In the genomic region with DNA sequence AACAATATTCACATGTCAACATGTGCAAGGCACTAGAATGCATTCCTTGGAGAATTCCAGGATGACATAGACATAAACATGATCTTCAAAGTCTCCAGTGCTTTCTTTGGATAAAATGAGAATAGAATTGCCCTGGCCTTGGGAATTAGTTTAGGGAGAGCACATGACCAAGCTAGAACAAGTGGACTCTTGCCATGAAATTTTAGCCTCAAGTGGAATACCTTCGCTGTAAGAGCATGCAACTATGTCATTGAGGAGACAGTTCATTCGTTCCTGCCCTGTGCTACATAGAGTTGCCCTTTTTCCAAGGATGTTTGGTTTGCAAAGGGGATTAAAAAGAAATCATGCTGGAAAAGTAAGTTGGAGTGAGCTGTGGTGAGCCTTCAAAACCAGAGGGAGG, we compare ENCODE assay signal across 18 cellular contexts.
"Had no signal": no experiment of that assay in that cellular context is flagged by ENCODE, and none has a peak within 500 bp of the region (broad histone marks: within the 10 kb centered on the region; RNA-seq: fewer than 3 reads in every experiment).

No MANE protein-coding gene starts in this region.

- H3K27ac Mint-ChIP-seq: activated B cell treated with CpG ODN at 0.5 μM for 24 hours; activated CD4-positive, alpha-beta memory T cell treated with anti-CD3 and anti-CD28 coated beads, Interleukin-2, amount 10 ng/mL, durations not matched to agents 7 days and 5 days; activated CD8-positive, alpha-beta memory T cell treated with anti-CD3 and anti-CD28 coated beads, Interleukin-2, amount 10 ng/mL, durations not matched to agents 7 days and 5 days; activated naive CD8-positive, alpha-beta T cell treated with anti-CD3 and anti-CD28 coated beads for 36 hours; T-cell had no signal

- H3K4me3 ChIP-seq: coronary artery, right atrium auricular region, skin epidermis, stomach, testis had no signal

- H3K9me3 ChIP-seq: right atrium auricular region, stomach, testis had no signal

- H3K27me3 ChIP-seq: brain microvascular endothelial cell, right atrium auricular region, stomach, testis had no signal

- DNase-seq: activated B cell treated with CpG ODN at 0.5 μM for 24 hours; activated CD4-positive, alpha-beta memory T cell treated with anti-CD3 and anti-CD28 coated beads, Interleukin-2, amount 10 ng/mL, durations not matched to agents 7 days and 5 days; activated CD4-positive, alpha-beta T cell treated with anti-CD3 and anti-CD28 coated beads for 4 hours; activated CD8-positive, alpha-beta memory T cell treated with anti-CD3 and anti-CD28 coated beads, Interleukin-2, amount 10 ng/mL, durations not matched to agents 7 days and 5 days; activated naive CD8-positive, alpha-beta T cell treated with anti-CD3 and anti-CD28 coated beads for 36 hours; anterior cingulate cortex; brain microvascular endothelial cell; hypothalamus; islet precursor cell; left colon; occipital lobe; stimulated activated CD4-positive, alpha-beta T cell treated with anti-CD3 and anti-CD28 coated beads, Interleukin-2, amount 100 ng/mL, for 48 hours; stomach; T-cell; testis had no signal

- H3K27ac ChIP-seq: brain microvascular endothelial cell, coronary artery, right atrium auricular region, skin epidermis, stomach, testis had no signal

- ATAC-seq: activated CD8-positive, alpha-beta memory T cell treated with anti-CD3 and anti-CD28 coated beads, Interleukin-2, amount 10 ng/mL, durations not matched to agents 7 days and 5 days; left colon; T-cell had no signal

- H3K36me3 ChIP-seq: brain microvascular endothelial cell, right atrium auricular region, stomach had no signal

- H3K4me1 ChIP-seq: right atrium auricular region, testis had no signal

- H3K4me3 Mint-ChIP-seq: activated B cell treated with CpG ODN at 0.5 μM for 24 hours; activated CD4-positive, alpha-beta memory T cell treated with anti-CD3 and anti-CD28 coated beads, Interleukin-2, amount 10 ng/mL, durations not matched to agents 7 days and 5 days; activated CD8-positive, alpha-beta memory T cell treated with anti-CD3 and anti-CD28 coated beads, Interleukin-2, amount 10 ng/mL, durations not matched to agents 7 days and 5 days; activated naive CD8-positive, alpha-beta T cell treated with anti-CD3 and anti-CD28 coated beads for 36 hours; T-cell had no signal

- H3K36me3 Mint-ChIP-seq: activated CD8-positive, alpha-beta memory T cell treated with anti-CD3 and anti-CD28 coated beads, Interleukin-2, amount 10 ng/mL, durations not matched to agents 7 days and 5 days; activated naive CD8-positive, alpha-beta T cell treated with anti-CD3 and anti-CD28 coated beads for 36 hours; T-cell had no signal

- H3K4me1 Mint-ChIP-seq: activated B cell treated with CpG ODN at 0.5 μM for 24 hours; activated CD4-positive, alpha-beta memory T cell treated with anti-CD3 and anti-CD28 coated beads, Interleukin-2, amount 10 ng/mL, durations not matched to agents 7 days and 5 days; activated CD8-positive, alpha-beta memory T cell treated with anti-CD3 and anti-CD28 coated beads, Interleukin-2, amount 10 ng/mL, durations not matched to agents 7 days and 5 days; T-cell had no signal

- H3K27me3 Mint-ChIP-seq: activated B cell treated with CpG ODN at 0.5 μM for 24 hours; activated CD4-positive, alpha-beta memory T cell treated with anti-CD3 and anti-CD28 coated beads, Interleukin-2, amount 10 ng/mL, durations not matched to agents 7 days and 5 days; activated naive CD8-positive, alpha-beta T cell treated with anti-CD3 and anti-CD28 coated beads for 36 hours had no signal

- H3K9me3 Mint-ChIP-seq: activated B cell treated with CpG ODN at 0.5 μM for 24 hours; activated CD4-positive, alpha-beta memory T cell treated with anti-CD3 and anti-CD28 coated beads, Interleukin-2, amount 10 ng/mL, durations not matched to agents 7 days and 5 days; activated naive CD8-positive, alpha-beta T cell treated with anti-CD3 and anti-CD28 coated beads for 36 hours; T-cell had no signal
